1 cellular context compared by ENCODE assay signal in genomic region chr9:35812025-35812602, GRCh38.
A peak's percentile ranks its signal among the peaks of the same experiment; 100 is the strongest.
TF ChIP-seq lines count a peak whose summit lies in the region.

SPAG8 (minus strand) TSS chr9:35812262; CDS start chr9:35812147, 115 bp downstream.

TF ChIP-seq in HepG2, 621 proteins besides CTCF, POLR2A, EP300 and RAD21 (continued from another document and continues in another):
- TF ChIP-seq, protein P1, sequence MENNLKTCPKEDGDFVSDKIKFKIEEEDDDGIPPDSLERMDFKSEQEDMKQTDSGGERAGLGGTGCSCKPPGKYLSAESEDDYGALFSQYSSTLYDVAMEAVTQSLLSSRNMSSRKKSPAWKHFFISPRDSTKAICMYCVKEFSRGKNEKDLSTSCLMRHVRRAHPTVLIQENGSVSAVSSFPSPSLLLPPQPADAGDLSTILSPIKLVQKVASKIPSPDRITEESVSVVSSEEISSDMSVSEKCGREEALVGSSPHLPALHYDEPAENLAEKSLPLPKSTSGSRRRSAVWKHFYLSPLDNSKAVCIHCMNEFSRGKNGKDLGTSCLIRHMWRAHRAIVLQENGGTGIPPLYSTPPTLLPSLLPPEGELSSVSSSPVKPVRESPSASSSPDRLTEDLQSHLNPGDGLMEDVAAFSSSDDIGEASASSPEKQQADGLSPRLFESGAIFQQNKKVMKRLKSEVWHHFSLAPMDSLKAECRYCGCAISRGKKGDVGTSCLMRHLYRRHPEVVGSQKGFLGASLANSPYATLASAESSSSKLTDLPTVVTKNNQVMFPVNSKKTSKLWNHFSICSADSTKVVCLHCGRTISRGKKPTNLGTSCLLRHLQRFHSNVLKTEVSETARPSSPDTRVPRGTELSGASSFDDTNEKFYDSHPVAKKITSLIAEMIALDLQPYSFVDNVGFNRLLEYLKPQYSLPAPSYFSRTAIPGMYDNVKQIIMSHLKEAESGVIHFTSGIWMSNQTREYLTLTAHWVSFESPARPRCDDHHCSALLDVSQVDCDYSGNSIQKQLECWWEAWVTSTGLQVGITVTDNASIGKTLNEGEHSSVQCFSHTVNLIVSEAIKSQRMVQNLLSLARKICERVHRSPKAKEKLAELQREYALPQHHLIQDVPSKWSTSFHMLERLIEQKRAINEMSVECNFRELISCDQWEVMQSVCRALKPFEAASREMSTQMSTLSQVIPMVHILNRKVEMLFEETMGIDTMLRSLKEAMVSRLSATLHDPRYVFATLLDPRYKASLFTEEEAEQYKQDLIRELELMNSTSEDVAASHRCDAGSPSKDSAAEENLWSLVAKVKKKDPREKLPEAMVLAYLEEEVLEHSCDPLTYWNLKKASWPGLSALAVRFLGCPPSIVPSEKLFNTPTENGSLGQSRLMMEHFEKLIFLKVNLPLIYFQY (CRISPR knock-in tag; IDR thresholded peaks at IDR 0.05; ENCODE audit: borderline replicate concordance): 0 out of 2 replicates have a peak, but pooled peaks have one; percentile 40
- TF ChIP-seq ZNF598 (CRISPR knock-in tag; IDR thresholded peaks at IDR 0.05; ENCODE audit: borderline replicate concordance): no peak
- TF ChIP-seq SAFB2 (CRISPR knock-in tag; IDR thresholded peaks at IDR 0.05; ENCODE audit: borderline replicate concordance, low read depth): no peak
- TF ChIP-seq KDM5A (IDR thresholded peaks at IDR 0.05; ENCODE audit: borderline replicate concordance, low read length): peak; percentile 68; the same call in 1 of the 2 replicates
- TF ChIP-seq ZSCAN12 (CRISPR knock-in tag; IDR thresholded peaks at IDR 0.05): no peak
- no peak for TF ChIP-seq TCF12 (IDR thresholded peaks at IDR 0.05)
- no peak for TF ChIP-seq TCF12 (CRISPR knock-in tag; IDR thresholded peaks at IDR 0.05)
- TF ChIP-seq, protein P2, sequence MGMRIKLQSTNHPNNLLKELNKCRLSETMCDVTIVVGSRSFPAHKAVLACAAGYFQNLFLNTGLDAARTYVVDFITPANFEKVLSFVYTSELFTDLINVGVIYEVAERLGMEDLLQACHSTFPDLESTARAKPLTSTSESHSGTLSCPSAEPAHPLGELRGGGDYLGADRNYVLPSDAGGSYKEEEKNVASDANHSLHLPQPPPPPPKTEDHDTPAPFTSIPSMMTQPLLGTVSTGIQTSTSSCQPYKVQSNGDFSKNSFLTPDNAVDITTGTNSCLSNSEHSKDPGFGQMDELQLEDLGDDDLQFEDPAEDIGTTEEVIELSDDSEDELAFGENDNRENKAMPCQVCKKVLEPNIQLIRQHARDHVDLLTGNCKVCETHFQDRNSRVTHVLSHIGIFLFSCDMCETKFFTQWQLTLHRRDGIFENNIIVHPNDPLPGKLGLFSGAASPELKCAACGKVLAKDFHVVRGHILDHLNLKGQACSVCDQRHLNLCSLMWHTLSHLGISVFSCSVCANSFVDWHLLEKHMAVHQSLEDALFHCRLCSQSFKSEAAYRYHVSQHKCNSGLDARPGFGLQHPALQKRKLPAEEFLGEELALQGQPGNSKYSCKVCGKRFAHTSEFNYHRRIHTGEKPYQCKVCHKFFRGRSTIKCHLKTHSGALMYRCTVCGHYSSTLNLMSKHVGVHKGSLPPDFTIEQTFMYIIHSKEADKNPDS (CRISPR knock-in tag; IDR thresholded peaks at IDR 0.05): no peak
- TF ChIP-seq PCBP1 (IDR thresholded peaks at IDR 0.05; ENCODE audit: borderline replicate concordance, low read depth, low read length): no peak
- TF ChIP-seq, protein P3, sequence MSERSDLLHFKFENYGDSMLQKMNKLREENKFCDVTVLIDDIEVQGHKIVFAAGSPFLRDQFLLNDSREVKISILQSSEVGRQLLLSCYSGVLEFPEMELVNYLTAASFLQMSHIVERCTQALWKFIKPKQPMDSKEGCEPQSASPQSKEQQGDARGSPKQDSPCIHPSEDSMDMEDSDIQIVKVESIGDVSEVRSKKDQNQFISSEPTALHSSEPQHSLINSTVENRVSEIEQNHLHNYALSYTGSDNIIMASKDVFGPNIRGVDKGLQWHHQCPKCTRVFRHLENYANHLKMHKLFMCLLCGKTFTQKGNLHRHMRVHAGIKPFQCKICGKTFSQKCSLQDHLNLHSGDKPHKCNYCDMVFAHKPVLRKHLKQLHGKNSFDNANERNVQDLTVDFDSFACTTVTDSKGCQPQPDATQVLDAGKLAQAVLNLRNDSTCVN (CRISPR knock-in tag; IDR thresholded peaks at IDR 0.05; ENCODE audit: borderline replicate concordance): no peak
- TF ChIP-seq, protein P4, sequence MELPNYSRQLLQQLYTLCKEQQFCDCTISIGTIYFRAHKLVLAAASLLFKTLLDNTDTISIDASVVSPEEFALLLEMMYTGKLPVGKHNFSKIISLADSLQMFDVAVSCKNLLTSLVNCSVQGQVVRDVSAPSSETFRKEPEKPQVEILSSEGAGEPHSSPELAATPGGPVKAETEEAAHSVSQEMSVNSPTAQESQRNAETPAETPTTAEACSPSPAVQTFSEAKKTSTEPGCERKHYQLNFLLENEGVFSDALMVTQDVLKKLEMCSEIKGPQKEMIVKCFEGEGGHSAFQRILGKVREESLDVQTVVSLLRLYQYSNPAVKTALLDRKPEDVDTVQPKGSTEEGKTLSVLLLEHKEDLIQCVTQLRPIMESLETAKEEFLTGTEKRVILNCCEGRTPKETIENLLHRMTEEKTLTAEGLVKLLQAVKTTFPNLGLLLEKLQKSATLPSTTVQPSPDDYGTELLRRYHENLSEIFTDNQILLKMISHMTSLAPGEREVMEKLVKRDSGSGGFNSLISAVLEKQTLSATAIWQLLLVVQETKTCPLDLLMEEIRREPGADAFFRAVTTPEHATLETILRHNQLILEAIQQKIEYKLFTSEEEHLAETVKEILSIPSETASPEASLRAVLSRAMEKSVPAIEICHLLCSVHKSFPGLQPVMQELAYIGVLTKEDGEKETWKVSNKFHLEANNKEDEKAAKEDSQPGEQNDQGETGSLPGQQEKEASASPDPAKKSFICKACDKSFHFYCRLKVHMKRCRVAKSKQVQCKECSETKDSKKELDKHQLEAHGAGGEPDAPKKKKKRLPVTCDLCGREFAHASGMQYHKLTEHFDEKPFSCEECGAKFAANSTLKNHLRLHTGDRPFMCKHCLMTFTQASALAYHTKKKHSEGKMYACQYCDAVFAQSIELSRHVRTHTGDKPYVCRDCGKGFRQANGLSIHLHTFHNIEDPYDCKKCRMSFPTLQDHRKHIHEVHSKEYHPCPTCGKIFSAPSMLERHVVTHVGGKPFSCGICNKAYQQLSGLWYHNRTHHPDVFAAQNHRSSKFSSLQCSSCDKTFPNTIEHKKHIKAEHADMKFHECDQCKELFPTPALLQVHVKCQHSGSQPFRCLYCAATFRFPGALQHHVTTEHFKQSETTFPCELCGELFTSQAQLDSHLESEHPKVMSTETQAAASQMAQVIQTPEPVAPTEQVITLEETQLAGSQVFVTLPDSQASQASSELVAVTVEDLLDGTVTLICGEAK (IDR thresholded peaks at IDR 0.05): peak; percentile 91
- TF ChIP-seq, protein P4 (CRISPR knock-in tag; IDR thresholded peaks at IDR 0.05): no peak; the same call in 1 of the 2 replicates
- peak; percentile 75 for TF ChIP-seq POLR2G (IDR thresholded peaks at IDR 0.05; ENCODE audit: low read depth, low read length)
- peak; percentile 48; the same call in 1 of the 2 replicates for TF ChIP-seq CBFB (CRISPR knock-in tag; IDR thresholded peaks at IDR 0.05)
- 0 out of 2 replicates have a peak, but pooled peaks have one; percentile 46 for TF ChIP-seq HDAC2 (CRISPR knock-in tag; IDR thresholded peaks at IDR 0.05)
- TF ChIP-seq ZNF224 (CRISPR knock-in tag; IDR thresholded peaks at IDR 0.05): no peak
- no peak for TF ChIP-seq DPF2 (CRISPR knock-in tag; IDR thresholded peaks at IDR 0.05; ENCODE audit: borderline replicate concordance, low read depth)
- TF ChIP-seq, protein P5, sequence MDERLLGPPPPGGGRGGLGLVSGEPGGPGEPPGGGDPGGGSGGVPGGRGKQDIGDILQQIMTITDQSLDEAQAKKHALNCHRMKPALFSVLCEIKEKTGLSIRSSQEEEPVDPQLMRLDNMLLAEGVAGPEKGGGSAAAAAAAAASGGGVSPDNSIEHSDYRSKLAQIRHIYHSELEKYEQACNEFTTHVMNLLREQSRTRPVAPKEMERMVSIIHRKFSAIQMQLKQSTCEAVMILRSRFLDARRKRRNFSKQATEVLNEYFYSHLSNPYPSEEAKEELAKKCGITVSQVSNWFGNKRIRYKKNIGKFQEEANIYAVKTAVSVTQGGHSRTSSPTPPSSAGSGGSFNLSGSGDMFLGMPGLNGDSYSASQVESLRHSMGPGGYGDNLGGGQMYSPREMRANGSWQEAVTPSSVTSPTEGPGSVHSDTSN (CRISPR knock-in tag; IDR thresholded peaks at IDR 0.05): no peak
- TF ChIP-seq ZNF639 (CRISPR knock-in tag; conservative IDR thresholded peaks at IDR 0.05): 0 out of 2 replicates have a peak, but pooled peaks have one; percentile 59
- TF ChIP-seq ZNF740 (CRISPR knock-in tag; IDR thresholded peaks at IDR 0.05): no peak
- TF ChIP-seq EED (CRISPR knock-in tag; IDR thresholded peaks at IDR 0.05): no peak
- TF ChIP-seq ZNF678 (CRISPR knock-in tag; IDR thresholded peaks at IDR 0.05): no peak
- peak; percentile 71 for TF ChIP-seq NFKBIZ (CRISPR knock-in tag; IDR thresholded peaks at IDR 0.05)
- TF ChIP-seq PHF20 (CRISPR knock-in tag; IDR thresholded peaks at IDR 0.05): peak; percentile 91
- peak; percentile 73 for TF ChIP-seq YY1 (IDR thresholded peaks at IDR 0.05; ENCODE audit: insufficient read depth, insufficient replicate concordance, low read depth, low read length)
- TF ChIP-seq ZNF33B (CRISPR knock-in tag; IDR thresholded peaks at IDR 0.05): no peak
- no peak for TF ChIP-seq SP1 (IDR thresholded peaks at IDR 0.05)
- peak; percentile 77 for TF ChIP-seq SP1 (CRISPR knock-in tag; IDR thresholded peaks at IDR 0.05)
- TF ChIP-seq MTA3 (CRISPR knock-in tag; IDR thresholded peaks at IDR 0.05): no peak
- no peak for TF ChIP-seq ZNF644 (CRISPR knock-in tag; IDR thresholded peaks at IDR 0.05; ENCODE audit: low read depth)
- TF ChIP-seq, protein P6, sequence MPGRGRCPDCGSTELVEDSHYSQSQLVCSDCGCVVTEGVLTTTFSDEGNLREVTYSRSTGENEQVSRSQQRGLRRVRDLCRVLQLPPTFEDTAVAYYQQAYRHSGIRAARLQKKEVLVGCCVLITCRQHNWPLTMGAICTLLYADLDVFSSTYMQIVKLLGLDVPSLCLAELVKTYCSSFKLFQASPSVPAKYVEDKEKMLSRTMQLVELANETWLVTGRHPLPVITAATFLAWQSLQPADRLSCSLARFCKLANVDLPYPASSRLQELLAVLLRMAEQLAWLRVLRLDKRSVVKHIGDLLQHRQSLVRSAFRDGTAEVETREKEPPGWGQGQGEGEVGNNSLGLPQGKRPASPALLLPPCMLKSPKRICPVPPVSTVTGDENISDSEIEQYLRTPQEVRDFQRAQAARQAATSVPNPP (CRISPR knock-in tag; IDR thresholded peaks at IDR 0.05): no peak
- TF ChIP-seq, protein P7, sequence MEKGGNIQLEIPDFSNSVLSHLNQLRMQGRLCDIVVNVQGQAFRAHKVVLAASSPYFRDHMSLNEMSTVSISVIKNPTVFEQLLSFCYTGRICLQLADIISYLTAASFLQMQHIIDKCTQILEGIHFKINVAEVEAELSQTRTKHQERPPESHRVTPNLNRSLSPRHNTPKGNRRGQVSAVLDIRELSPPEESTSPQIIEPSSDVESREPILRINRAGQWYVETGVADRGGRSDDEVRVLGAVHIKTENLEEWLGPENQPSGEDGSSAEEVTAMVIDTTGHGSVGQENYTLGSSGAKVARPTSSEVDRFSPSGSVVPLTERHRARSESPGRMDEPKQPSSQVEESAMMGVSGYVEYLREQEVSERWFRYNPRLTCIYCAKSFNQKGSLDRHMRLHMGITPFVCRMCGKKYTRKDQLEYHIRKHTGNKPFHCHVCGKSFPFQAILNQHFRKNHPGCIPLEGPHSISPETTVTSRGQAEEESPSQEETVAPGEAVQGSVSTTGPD (CRISPR knock-in tag; IDR thresholded peaks at IDR 0.05): no peak
- no peak for TF ChIP-seq ZNF446 (CRISPR knock-in tag; IDR thresholded peaks at IDR 0.05)
- no peak for TF ChIP-seq ZNF432 (CRISPR knock-in tag; IDR thresholded peaks at IDR 0.05; ENCODE audit: borderline replicate concordance)
- no peak for TF ChIP-seq ZNF563 (CRISPR knock-in tag; IDR thresholded peaks at IDR 0.05)
- no peak for TF ChIP-seq ZNF12 (CRISPR knock-in tag; IDR thresholded peaks at IDR 0.05)
- TF ChIP-seq ATF7-NPFF (CRISPR knock-in tag; IDR thresholded peaks at IDR 0.05; ENCODE audit: low read depth): no peak
